In genomic region chr17:80694992-80695912, GRCh38 we compare ENCODE assay signal across 12 cellular contexts.
DNase-seq lines count a peak whose midpoint lies in the region; ATAC-seq and TF ChIP-seq lines count a peak whose summit lies in the region.
"Had no signal": no experiment of that assay in that cellular context is flagged by ENCODE, and none has a peak within 500 bp of the region (broad histone marks: within the 10 kb centered on the region; RNA-seq: fewer than 3 reads in every experiment).

No MANE protein-coding gene starts in this region.

- no peak for TF ChIP-seq CTCF in endodermal cell (conservative IDR thresholded peaks at IDR 0.05)
- no peak for TF ChIP-seq CTCF in ovary (IDR thresholded peaks at IDR 0.05)

- no peaks in the 10 kb centered on the region for H3K27me3 Mint-ChIP-seq in activated CD4-positive, alpha-beta T cell treated with anti-CD3 and anti-CD28 coated beads, Interleukin-2, amount 10 ng/mL, durations not matched to agents 24 days and 14 days
- H3K27me3 Mint-ChIP-seq in endodermal cell (ENCODE audit: insufficient read depth), result no peaks in the 10 kb centered on the region
- H3K27me3 Mint-ChIP-seq: naive B cell had no signal

- TF ChIP-seq POLR2A in ovary (IDR thresholded peaks at IDR 0.05), result no peak

- no peak overlapping the region for H3K4me3 ChIP-seq in endodermal cell (ENCODE audit: low read length)
- H3K4me3 ChIP-seq in ovary, result no peak overlapping the region
- H3K4me3 ChIP-seq: SJSA1 had no signal

- peaks cover 47% of the 10 kb centered on the region for H3K4me1 Mint-ChIP-seq in activated CD4-positive, alpha-beta T cell treated with anti-CD3 and anti-CD28 coated beads, Interleukin-2, amount 10 ng/mL, durations not matched to agents 24 days and 14 days
- H3K4me1 Mint-ChIP-seq in endodermal cell, result peaks cover 34% of the 10 kb centered on the region

- H3K9me3 Mint-ChIP-seq in activated CD4-positive, alpha-beta T cell treated with anti-CD3 and anti-CD28 coated beads, Interleukin-2, amount 10 ng/mL, durations not matched to agents 24 days and 14 days, result peaks cover 6% of the 10 kb centered on the region
- peaks cover 4% of the 10 kb centered on the region for H3K9me3 Mint-ChIP-seq in endodermal cell

- H3K36me3 Mint-ChIP-seq in activated CD4-positive, alpha-beta T cell treated with anti-CD3 and anti-CD28 coated beads, Interleukin-2, amount 10 ng/mL, durations not matched to agents 24 days and 14 days (ENCODE audit: low read depth), result peaks cover 16% of the 10 kb centered on the region
- H3K36me3 Mint-ChIP-seq in endodermal cell (ENCODE audit: low read depth), result peaks cover 9% of the 10 kb centered on the region
- H3K36me3 Mint-ChIP-seq: naive B cell had no signal

- no peak overlapping the region for H3K9ac ChIP-seq in endodermal cell (ENCODE audit: extremely low read depth, low read length, poor library complexity, severe bottlenecking)

- H3K27me3 ChIP-seq in endodermal cell (ENCODE audit: control insufficient read depth, insufficient read depth, low read length, poor library complexity, severe bottlenecking) (no peaks in the 10 kb centered on the region), ovary (no peaks in the 10 kb centered on the region)
- H3K27me3 ChIP-seq: SJSA1 had no signal

- no peaks in the 10 kb centered on the region for H3K9me3 ChIP-seq in endodermal cell (ENCODE audit: control insufficient read depth, low read length)
- H3K9me3 ChIP-seq in ovary, result no peaks in the 10 kb centered on the region
- H3K9me3 ChIP-seq: SJSA1 had no signal

- peak overlapping the region; percentile 35 for H3K4me3 Mint-ChIP-seq in activated CD4-positive, alpha-beta T cell treated with anti-CD3 and anti-CD28 coated beads, Interleukin-2, amount 10 ng/mL, durations not matched to agents 24 days and 14 days
- H3K4me3 Mint-ChIP-seq in endodermal cell, result no peak overlapping the region
- H3K4me3 Mint-ChIP-seq: naive B cell had no signal

- H3K27ac ChIP-seq in endodermal cell (ENCODE audit: low read depth, low read length) (no peak overlapping the region), ovary (peak overlapping the region in 1 of 2 donors; percentile 56)
- H3K27ac ChIP-seq: SJSA1 had no signal

- H3K27ac Mint-ChIP-seq in activated CD4-positive, alpha-beta T cell treated with anti-CD3 and anti-CD28 coated beads, Interleukin-2, amount 10 ng/mL, durations not matched to agents 24 days and 14 days, result peak overlapping the region; percentile 81
- H3K27ac Mint-ChIP-seq in endodermal cell, result peak overlapping the region; percentile 81

- no peak for ATAC-seq in HG03175 (IDR thresholded peaks at IDR 0.05; ENCODE audit: unreplicated experiment)
- ATAC-seq in HG03097 (IDR thresholded peaks at IDR 0.05; ENCODE audit: low FRiP score, unreplicated experiment), result no peak
- no peak for ATAC-seq in GM21390 (IDR thresholded peaks at IDR 0.05; ENCODE audit: unreplicated experiment)
- ATAC-seq: esophagus mucosa had no signal

- no peaks in the 10 kb centered on the region for H3K36me3 ChIP-seq in endodermal cell (ENCODE audit: control insufficient read depth, insufficient read depth, low read length)
- no peaks in the 10 kb centered on the region for H3K36me3 ChIP-seq in ovary
- H3K36me3 ChIP-seq: SJSA1 had no signal

- WGBS in endodermal cell (ENCODE audit: insufficient coverage in 1 of 2, insufficient read length in 1 of 2), 2 experiments, result 93 to 97% methylated on average over 21 to 28 of the region's 28 CpGs
- WGBS in ovary, 3 donors, result 51 to 67% (median 53%) methylated on average over 27 to 28 of the region's 28 CpGs

- H3K4me1 ChIP-seq in endodermal cell (ENCODE audit: control insufficient read depth, insufficient read depth, low read length), result peaks cover 4% of the 10 kb centered on the region
- H3K4me1 ChIP-seq in ovary (ENCODE audit: insufficient read depth), result peaks cover 27% of the 10 kb centered on the region
- H3K4me1 ChIP-seq: SJSA1 had no signal

- no peak for TF ChIP-seq EP300 in ovary (IDR thresholded peaks at IDR 0.05)

- intact Hi-C loops in activated CD4-positive, alpha-beta T cell treated with anti-CD3 and anti-CD28 coated beads, Interleukin-2, amount 10 ng/mL, durations not matched to agents 24 days and 14 days (cut with micrococcal nuclease), result no loop called here
- intact Hi-C loops in ovary (cut with DNase I), result no loop called here

- DNase-seq in activated CD4-positive, alpha-beta T cell treated with anti-CD3 and anti-CD28 coated beads, Interleukin-2, amount 10 ng/mL, durations not matched to agents 24 days and 14 days, result peak; percentile 67
- no peak for DNase-seq in activated CD4-positive, alpha-beta T cell treated with anti-CD3 and anti-CD28 coated beads, Interleukin-2, amount 50 U/mL, for 4 hours
- DNase-seq in SHP77 (lab: John Stamatoyannopoulos, UW), result peak; percentile 66 to 82
- DNase-seq in endodermal cell, result no peak
- DNase-seq in ovary, result peak in 4 of 5 donors; percentile 49 to 73 (median 55)
- DNase-seq: H7, naive B cell had no signal

Comparison
In these comparisons a context has a peak if more than half of its experiments do, and no peak if none do; other contexts are left out.
1. DNase-seq: peak in activated CD4-positive, alpha-beta T cell treated with anti-CD3 and anti-CD28 coated beads, Interleukin-2, amount 10 ng/mL, durations not matched to agents 24 days and 14 days (single experiment), SHP77 (2 of 2) and ovary (4 of 5); none in activated CD4-positive, alpha-beta T cell treated with anti-CD3 and anti-CD28 coated beads, Interleukin-2, amount 50 U/mL, for 4 hours (0 of 2) and endodermal cell (single experiment).